Comparison of ENCODE assay signal across 1 cellular context in genomic region chr12:109153711-109154434, GRCh38.
TF ChIP-seq lines count a peak whose summit lies in the region.

No MANE protein-coding gene starts in this region.

TF ChIP-seq in GM23338, 12 proteins besides CTCF, POLR2A, EP300 and RAD21 (continued from another document):
- TF ChIP-seq ZNF462 (CRISPR knock-in tag; IDR thresholded peaks at IDR 0.05) = no peak
- no peak for TF ChIP-seq CREB1 (CRISPR knock-in tag; IDR thresholded peaks at IDR 0.05; ENCODE audit: low read depth)
- TF ChIP-seq ZNF114 (CRISPR knock-in tag; IDR thresholded peaks at IDR 0.05) = no peak
- TF ChIP-seq ZNF331 (CRISPR knock-in tag; IDR thresholded peaks at IDR 0.05; ENCODE audit: low read depth) = no peak
- no peak for TF ChIP-seq EZH2 (IDR thresholded peaks at IDR 0.05; ENCODE audit: low read depth, unreplicated experiment)
- no peak for TF ChIP-seq REST (IDR thresholded peaks at IDR 0.05; ENCODE audit: unreplicated experiment)
